21 cellular contexts compared by ENCODE assay signal in genomic region chr7:78215199-78215598, GRCh38.
DNase-seq lines count a peak whose midpoint lies in the region; ATAC-seq, FAIRE-seq and TF ChIP-seq lines count a peak whose summit lies in the region.
"Had no signal": no experiment of that assay in that cellular context is flagged by ENCODE, and none has a peak within 500 bp of the region (broad histone marks: within the 10 kb centered on the region; RNA-seq: fewer than 3 reads in every experiment).

No MANE protein-coding gene starts in this region.

- no peak for TF ChIP-seq CTCF in bronchial epithelial cell (IDR thresholded peaks at IDR 0.05; ENCODE audit: insufficient read depth, low read length, severe bottlenecking)

- no peaks in the 10 kb centered on the region for H3K27me3 ChIP-seq in bronchial epithelial cell (ENCODE audit: control insufficient read depth, insufficient read depth, low read length)
- H3K27me3 ChIP-seq: BLaER1 had no signal

- no peaks in the 10 kb centered on the region for H3K27me3 Mint-ChIP-seq in stimulated activated naive CD8-positive, alpha-beta T cell treated with anti-CD3 and anti-CD28 coated beads, Interleukin-15, amount 100 ng/mL, for 72 hours

- no peaks in the 10 kb centered on the region for H3K4me1 Mint-ChIP-seq in stimulated activated naive CD8-positive, alpha-beta T cell treated with anti-CD3 and anti-CD28 coated beads, Interleukin-15, amount 100 ng/mL, for 72 hours
- H3K4me1 Mint-ChIP-seq: B cell; CD4-positive, CD25-positive, alpha-beta regulatory T cell had no signal

- no peaks in the 10 kb centered on the region for H3K36me3 ChIP-seq in bronchial epithelial cell (ENCODE audit: control insufficient read depth, insufficient read depth, low read length)
- H3K36me3 ChIP-seq: BLaER1, HAP-1 had no signal

- H3K4me3 Mint-ChIP-seq in stimulated activated naive CD8-positive, alpha-beta T cell treated with anti-CD3 and anti-CD28 coated beads, Interleukin-15, amount 100 ng/mL, for 72 hours, result no peak overlapping the region
- H3K4me3 Mint-ChIP-seq: B cell; CD4-positive, CD25-positive, alpha-beta regulatory T cell; CD8-positive, alpha-beta T cell; GM23338; HFFc6 had no signal

- H3K9me3 Mint-ChIP-seq in stimulated activated naive CD8-positive, alpha-beta T cell treated with anti-CD3 and anti-CD28 coated beads, Interleukin-15, amount 100 ng/mL, for 72 hours, result no peaks in the 10 kb centered on the region
- H3K9me3 Mint-ChIP-seq: CD8-positive, alpha-beta T cell; GM23338; HFFc6 had no signal

- ATAC-seq in stimulated activated naive CD8-positive, alpha-beta T cell treated with anti-CD3 and anti-CD28 coated beads, Interleukin-15, amount 100 ng/mL, for 72 hours, result no peak
- ATAC-seq in GM19455 (IDR thresholded peaks at IDR 0.05; ENCODE audit: unreplicated experiment), result no peak
- ATAC-seq: CD8-positive, alpha-beta T cell; GM12878; GM23338 had no signal

- no peak overlapping the region for H3K4me3 ChIP-seq in bronchial epithelial cell (ENCODE audit: low read depth, low read length)
- H3K4me3 ChIP-seq: BLaER1, GM12878, GM23338, HAP-1 had no signal

- H3K27ac Mint-ChIP-seq in stimulated activated naive CD8-positive, alpha-beta T cell treated with anti-CD3 and anti-CD28 coated beads, Interleukin-15, amount 100 ng/mL, for 72 hours, result no peak overlapping the region
- H3K27ac Mint-ChIP-seq: B cell; CD4-positive, CD25-positive, alpha-beta regulatory T cell; CD8-positive, alpha-beta T cell; GM23338; HFFc6 had no signal

- DNase-seq in DMS 273 (lab: John Stamatoyannopoulos, UW; ENCODE audit: unreplicated experiment) (peak; percentile 13), DMS 273 treated with DMSO at 0.1 percent for 48 hours (lab: John Stamatoyannopoulos, UW) (no peak), LHCN-M2 (ENCODE audit: low read depth) (peak; percentile 40), bronchial epithelial cell (ENCODE audit: low read depth) (no peak)
- DNase-seq in stimulated activated naive CD8-positive, alpha-beta T cell treated with anti-CD3 and anti-CD28 coated beads, Interleukin-15, amount 100 ng/mL, for 72 hours, result no peak
- DNase-seq in stimulated activated CD4-positive, alpha-beta T cell treated with anti-CD3 and anti-CD28 coated beads, Interleukin-4, amount 100 ng/mL, for 24 hours, result no peak
- DNase-seq: Caco-2; CD4-positive, CD25-positive, alpha-beta regulatory T cell; CD8-positive, alpha-beta T cell; DMS79; EL; GDM1; HFFc6 had no signal

- peak; percentile 13 for FAIRE-seq in bronchial epithelial cell (lab: Jason Lieb, UNC)
- FAIRE-seq: A204.1, GM12878, GM19239 had no signal

Comparison
In these comparisons a context has a peak if more than half of its experiments do, and no peak if none do; other contexts are left out.
1. DNase-seq: peak in DMS 273 (single experiment) and LHCN-M2 (single experiment); none in DMS 273 treated with DMSO at 0.1 percent for 48 hours (single experiment), bronchial epithelial cell (single experiment), stimulated activated naive CD8-positive, alpha-beta T cell treated with anti-CD3 and anti-CD28 coated beads, Interleukin-15, amount 100 ng/mL, for 72 hours (0 of 2) and stimulated activated CD4-positive, alpha-beta T cell treated with anti-CD3 and anti-CD28 coated beads, Interleukin-4, amount 100 ng/mL, for 24 hours (single experiment).